ENCODE assay signal across 34 cellular contexts in the genomic region with DNA sequence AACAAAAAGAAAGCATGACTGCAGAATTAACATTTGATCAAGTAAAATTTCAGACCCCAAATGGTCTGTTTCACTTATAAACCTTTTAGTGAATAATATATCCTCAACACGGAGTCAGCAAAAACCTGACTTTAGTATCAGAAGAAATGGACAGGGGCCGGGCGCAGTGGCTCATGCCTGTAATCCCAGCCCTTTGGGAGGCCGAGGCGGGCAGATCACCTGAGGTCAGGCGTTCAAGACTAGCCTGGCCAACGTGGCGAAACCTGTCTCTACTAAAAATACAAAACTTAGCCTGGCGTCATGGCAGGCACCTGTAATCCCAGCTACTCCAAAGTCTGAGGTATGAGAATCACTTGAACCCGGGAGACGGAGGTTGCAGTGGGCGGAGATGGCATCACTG. TPM values are rescaled to one million over a fixed set of nuclear protein-coding genes. Genes with fewer than 3 reads are reported as not detected.
"Had no signal": no experiment of that assay in that cellular context is flagged by ENCODE, and none has a peak within 500 bp of the region (broad histone marks: within the 10 kb centered on the region; RNA-seq: fewer than 3 reads in every experiment).

No MANE protein-coding gene starts in this region.

- H3K4me3 ChIP-seq: heart right ventricle, hepatocyte, lower lobe of right lung, pancreas, psoas muscle, right atrium auricular region, right lobe of liver, smooth muscle cell, tibial nerve, uterus had no signal

- H3K4me1 ChIP-seq: heart right ventricle, lower lobe of right lung, pancreas, psoas muscle, right atrium auricular region, right lobe of liver, uterus had no signal

- H3K36me3 ChIP-seq: heart right ventricle, lower lobe of right lung, pancreas, right atrium auricular region, right lobe of liver, tibial nerve, uterus had no signal

- H3K27ac ChIP-seq: heart right ventricle, hepatocyte, lower lobe of right lung, pancreas, psoas muscle, right atrium auricular region, right lobe of liver, uterus had no signal

- H3K27me3 ChIP-seq: right lobe of liver had no signal

- ATAC-seq: heart right ventricle; left cardiac atrium; left lobe of liver; lower lobe of right lung; naive thymus-derived CD8-positive, alpha-beta T cell; pancreas; psoas muscle; right lobe of liver; stimulated activated memory B cell treated with anti-CD40 and anti-IgM and Interleukin-4, amounts not matched to agents 10 μg/mL and 1 μg/mL and 100 μg/mL, for 72 hours; stimulated activated naive CD8-positive, alpha-beta T cell treated with anti-CD3 and anti-CD28 coated beads, Interleukin-15, amount 100 ng/mL, for 72 hours had no signal

- H3K9me3 ChIP-seq: heart right ventricle, lower lobe of right lung, pancreas, psoas muscle, right atrium auricular region, right lobe of liver, tibial nerve, uterus had no signal

- DNase-seq: heart right ventricle; islet precursor cell; left cardiac atrium; lower lobe of right lung; mammary epithelial cell; mesenchymal stem cell; naive thymus-derived CD8-positive, alpha-beta T cell; nucleus accumbens; pancreas; posterior cingulate gyrus; psoas muscle; right lobe of liver; stimulated activated CD4-positive, alpha-beta T cell treated with anti-CD3 and anti-CD28 coated beads, Interleukin-1b, Interleukin-23, amount 100 ng/mL, for 48 hours; stimulated activated CD4-positive, alpha-beta T cell treated with anti-CD3 and anti-CD28 coated beads, Interleukin-2, amount 100 ng/mL, for 48 hours; stimulated activated CD4-positive, alpha-beta T cell treated with anti-CD3 and anti-CD28 coated beads, Interleukin-4, amount 100 ng/mL, for 4 hours; stimulated activated CD8-positive, alpha-beta memory T cell treated with anti-CD3 and anti-CD28 coated beads, Interleukin-4, amount 100 ng/mL, for 48 hours; stimulated activated naive CD4-positive, alpha-beta T cell treated with Interleukin-2 at 50 U/mL for 16 hours; stimulated activated naive CD8-positive, alpha-beta T cell treated with anti-CD3 and anti-CD28 coated beads, Interleukin-15, amount 100 ng/mL, for 72 hours; uterus had no signal

RNA-seq across cellular contexts. Expression of a gene that starts 3.0 kb away (rescaled TPM):
- total RNA-seq: heart right ventricle; hepatocyte; kidney epithelial cell; left cardiac atrium; left lobe of liver; liver; lower lobe of right lung; mammary epithelial cell; mucosa of gallbladder; naive thymus-derived CD8-positive, alpha-beta T cell; neural crest cell; osteoblast; pancreas; psoas muscle; renal cortical epithelial cell; right atrium auricular region; right lobe of liver; skeletal muscle tissue; smooth muscle cell; ureter; uterus had no signal
- polyA plus RNA-seq: heart right ventricle; hepatocyte; liver; mammary epithelial cell; naive thymus-derived CD8-positive, alpha-beta T cell; psoas muscle; smooth muscle cell; thymus had no signal

RNA-seq across cellular contexts. Expression of a gene that starts 20.0 kb away (rescaled TPM):
- total RNA-seq: heart right ventricle; hepatocyte; kidney epithelial cell; left cardiac atrium; left lobe of liver; liver; lower lobe of right lung; mammary epithelial cell; mucosa of gallbladder; naive thymus-derived CD8-positive, alpha-beta T cell; neural crest cell; osteoblast; pancreas; psoas muscle; renal cortical epithelial cell; right atrium auricular region; right lobe of liver; skeletal muscle tissue; smooth muscle cell; ureter; uterus had no signal
- polyA plus RNA-seq: heart right ventricle; hepatocyte; liver; mammary epithelial cell; naive thymus-derived CD8-positive, alpha-beta T cell; pancreas; psoas muscle; smooth muscle cell; thymus had no signal
